In genomic region chr3:36674816-36675215, GRCh38 we compare ENCODE assay signal across 35 cellular contexts.
"Had no signal": no experiment of that assay in that cellular context is flagged by ENCODE, and none has a peak within 500 bp of the region (broad histone marks: within the 10 kb centered on the region; RNA-seq: fewer than 3 reads in every experiment).

No MANE protein-coding gene starts in this region.

- H3K27me3 ChIP-seq: adrenal gland, body of pancreas, esophagus squamous epithelium, hepatocyte, uterus had no signal

- H3K4me1 ChIP-seq: adrenal gland, body of pancreas, esophagus squamous epithelium, uterus had no signal

- H3K4me2 ChIP-seq: hepatocyte had no signal

- ATAC-seq: activated CD4-positive, CD25-positive, alpha-beta regulatory T cell treated with anti-CD3 and anti-CD28 coated beads, Interleukin-2, amount 50 U/mL, for 24 hours; body of pancreas; naive thymus-derived CD4-positive, alpha-beta T cell; sciatic nerve had no signal

- H3K36me3 ChIP-seq: adrenal gland, esophagus squamous epithelium, thoracic aorta, uterus had no signal

- H3K27me3 Mint-ChIP-seq: activated naive CD8-positive, alpha-beta T cell treated with anti-CD3 and anti-CD28 coated beads for 36 hours; type B pancreatic cell had no signal

- H3K36me3 Mint-ChIP-seq: activated naive CD8-positive, alpha-beta T cell treated with anti-CD3 and anti-CD28 coated beads for 36 hours; type B pancreatic cell had no signal

- H3K79me2 ChIP-seq: hepatocyte had no signal

- DNase-seq: activated CD4-positive, alpha-beta T cell treated with anti-CD3 and anti-CD28 coated beads for 48 hours; activated CD4-positive, alpha-beta T cell treated with anti-CD3 and anti-CD28 coated beads, Interleukin-2, amount 50 U/mL, for 48 hours; activated CD8-positive, alpha-beta memory T cell treated with anti-CD3 and anti-CD28 coated beads for 24 hours; activated effector memory CD4-positive, alpha-beta T cell treated with anti-CD3 and anti-CD28 coated beads, Interleukin-2, amount 50 U/mL, for 16 hours; activated naive CD4-positive, alpha-beta T cell treated with anti-CD3 and anti-CD28 coated beads for 36 hours; activated naive CD8-positive, alpha-beta T cell treated with anti-CD3 and anti-CD28 coated beads for 36 hours; adrenal gland; aorta; body of pancreas; dermis blood vessel endothelial cell; effector CD4-positive, alpha-beta T cell; esophagus squamous epithelium; foreskin melanocyte; glutamatergic neuron; islet precursor cell; midbrain; naive thymus-derived CD4-positive, alpha-beta T cell; posterior cingulate gyrus; retina; stimulated activated CD4-positive, alpha-beta T cell treated with anti-CD3 and anti-CD28 coated beads, Interleukin-12 subunit alpha, Interleukin-12 subunit beta, amount 100 ng/mL, for 4 hours; stimulated activated CD4-positive, alpha-beta T cell treated with anti-CD3 and anti-CD28 coated beads, Interleukin-4, amount 100 ng/mL, for 1 hour; T-helper 9 cell; uterus had no signal

- H3K27ac Mint-ChIP-seq: activated naive CD4-positive, alpha-beta T cell treated with anti-CD3 and anti-CD28 coated beads for 36 hours; activated naive CD8-positive, alpha-beta T cell treated with anti-CD3 and anti-CD28 coated beads for 36 hours; activated T-helper 1 cell treated with anti-CD3 and anti-CD28 coated beads, Interleukin-12 subunit alpha, Interleukin-12 subunit beta, Interleukin-2, Interleukin-4 antibody, amounts not matched to agents 30 ng/mL and 10 ng/mL and 1 ng/mL, durations not matched to agents 14 hours and 24 hours and 36 hours; naive thymus-derived CD4-positive, alpha-beta T cell; stimulated activated naive CD8-positive, alpha-beta T cell treated with anti-CD3 and anti-CD28 coated beads, Interleukin-15, Interleukin-2, amounts not matched to agents 100 ng/mL and 50 ng/mL, for 24 hours; T-helper 1 cell treated with Interleukin-12 subunit alpha and Interleukin-12 subunit beta and Interleukin-4 antibody, amounts not matched to agents 30 μg/mL and 1 μg/mL, for 36 hours; type B pancreatic cell had no signal

- H3K27ac ChIP-seq: adrenal gland, body of pancreas, esophagus squamous epithelium, hepatocyte, skin epidermis, thoracic aorta, uterus, VCaP had no signal

- FAIRE-seq: colon, TTC549 had no signal

- H3K4me3 Mint-ChIP-seq: activated naive CD4-positive, alpha-beta T cell treated with anti-CD3 and anti-CD28 coated beads for 36 hours; activated naive CD8-positive, alpha-beta T cell treated with anti-CD3 and anti-CD28 coated beads for 36 hours; activated T-helper 1 cell treated with anti-CD3 and anti-CD28 coated beads, Interleukin-12 subunit alpha, Interleukin-12 subunit beta, Interleukin-2, Interleukin-4 antibody, amounts not matched to agents 30 ng/mL and 10 ng/mL and 1 ng/mL, durations not matched to agents 14 hours and 24 hours and 36 hours; naive thymus-derived CD4-positive, alpha-beta T cell; stimulated activated naive CD8-positive, alpha-beta T cell treated with anti-CD3 and anti-CD28 coated beads, Interleukin-15, Interleukin-2, amounts not matched to agents 100 ng/mL and 50 ng/mL, for 24 hours; T-helper 1 cell treated with Interleukin-12 subunit alpha and Interleukin-12 subunit beta and Interleukin-4 antibody, amounts not matched to agents 30 μg/mL and 1 μg/mL, for 36 hours; type B pancreatic cell had no signal

- H3K9me3 ChIP-seq: adrenal gland, body of pancreas, esophagus squamous epithelium had no signal

- H2AFZ ChIP-seq: hepatocyte had no signal

- H3K4me1 Mint-ChIP-seq: activated naive CD8-positive, alpha-beta T cell treated with anti-CD3 and anti-CD28 coated beads for 36 hours; naive thymus-derived CD4-positive, alpha-beta T cell had no signal

- H3K4me3 ChIP-seq: adrenal gland, body of pancreas, esophagus squamous epithelium, hepatocyte, skin epidermis, thoracic aorta, uterus had no signal
